Comparison of ENCODE assay signal across 20 cellular contexts in genomic region chr11:77027275-77027674, GRCh38. TPM values are rescaled to one million over a fixed set of nuclear protein-coding genes. Genes with fewer than 3 reads are reported as not detected.
DNase-seq lines count a peak whose midpoint lies in the region; ATAC-seq, FAIRE-seq and TF ChIP-seq lines count a peak whose summit lies in the region.
"Had no signal": no experiment of that assay in that cellular context is flagged by ENCODE, and none has a peak within 500 bp of the region (broad histone marks: within the 10 kb centered on the region; RNA-seq: fewer than 3 reads in every experiment).

No MANE protein-coding gene starts in this region.

- peaks cover 2% of the 10 kb centered on the region for H3K27me3 ChIP-seq in bronchial epithelial cell (ENCODE audit: control insufficient read depth, insufficient read depth, low read length)
- H3K27me3 ChIP-seq: ovary, Peyer's patch had no signal

- FAIRE-seq in bronchial epithelial cell (lab: Jason Lieb, UNC), result no peak

- ATAC-seq in GM18502 (IDR thresholded peaks at IDR 0.05; ENCODE audit: poor library complexity, unreplicated experiment), result no peak

- no peak for TF ChIP-seq CTCF in AG10803 (conservative IDR thresholded peaks at IDR 0.05; ENCODE audit: low read length)
- TF ChIP-seq CTCF in bronchial epithelial cell (IDR thresholded peaks at IDR 0.05; ENCODE audit: insufficient read depth, low read length, severe bottlenecking), result no peak

- H3K36me3 ChIP-seq in bronchial epithelial cell (ENCODE audit: control insufficient read depth, insufficient read depth, low read length), result no peaks in the 10 kb centered on the region
- H3K36me3 ChIP-seq: ovary, Peyer's patch, sigmoid colon had no signal

- H3K4me3 ChIP-seq in AG10803 (ENCODE audit: low read length), result no peak overlapping the region
- no peak overlapping the region for H3K4me3 ChIP-seq in bronchial epithelial cell (ENCODE audit: low read depth, low read length)
- H3K4me3 ChIP-seq: GM23338, ovary, Peyer's patch, sigmoid colon had no signal

- DNase-seq in AG10803 (ENCODE audit: low read depth) (peak; percentile 75), HCEC 1CT (peak; percentile 20), bronchial epithelial cell (ENCODE audit: low read depth) (peak; percentile 60), kidney glomerular epithelial cell (lab: John Stamatoyannopoulos, UW) (peak; percentile 0), RPMI8226 (no peak), occipital lobe (lab: John Stamatoyannopoulos, UW) (no peak)
- no peak for DNase-seq in activated CD8-positive, alpha-beta memory T cell treated with anti-CD3 and anti-CD28 coated beads, Interleukin-2, amount 50 U/mL, for 4 hours
- DNase-seq: activated CD4-positive, alpha-beta T cell treated with anti-CD3 and anti-CD28 coated beads, Interleukin-2, amount 50 U/mL, for 4 hours; AML-193; Caco-2; left cardiac atrium; MV-4-11; NCI-H774; ovary; Peyer's patch; sigmoid colon; stimulated activated CD4-positive, alpha-beta T cell treated with anti-CD3 and anti-CD28 coated beads, Interleukin-2, amount 100 ng/mL, for 48 hours; SW 1271 had no signal

RNA-seq across cellular contexts. Expression of gene B3GNT6, which starts 6.9 kb away (rescaled TPM):
- total RNA-seq in bronchial epithelial cell (under 0.01 and 0.64 TPM in 2 replicates), occipital lobe (not detected)
- total RNA-seq: Caco-2, GM23338, left cardiac atrium, sigmoid colon had no signal

RNA-seq across cellular contexts. Expression of gene CAPN5, which starts 39.5 kb away (rescaled TPM):
- total RNA-seq in bronchial epithelial cell (3.2 and 9.6 TPM in 2 replicates), occipital lobe (17.2 TPM)

Comparison
In these comparisons a context has a peak if more than half of its experiments do, and no peak if none do; other contexts are left out.
1. DNase-seq: peak in AG10803 (single experiment), HCEC 1CT (single experiment), bronchial epithelial cell (single experiment) and kidney glomerular epithelial cell (single experiment); none in RPMI8226 (single experiment), occipital lobe (single experiment) and activated CD8-positive, alpha-beta memory T cell treated with anti-CD3 and anti-CD28 coated beads, Interleukin-2, amount 50 U/mL, for 4 hours (single experiment).